ENCODE assay signal across 21 cellular contexts in the genomic region with DNA sequence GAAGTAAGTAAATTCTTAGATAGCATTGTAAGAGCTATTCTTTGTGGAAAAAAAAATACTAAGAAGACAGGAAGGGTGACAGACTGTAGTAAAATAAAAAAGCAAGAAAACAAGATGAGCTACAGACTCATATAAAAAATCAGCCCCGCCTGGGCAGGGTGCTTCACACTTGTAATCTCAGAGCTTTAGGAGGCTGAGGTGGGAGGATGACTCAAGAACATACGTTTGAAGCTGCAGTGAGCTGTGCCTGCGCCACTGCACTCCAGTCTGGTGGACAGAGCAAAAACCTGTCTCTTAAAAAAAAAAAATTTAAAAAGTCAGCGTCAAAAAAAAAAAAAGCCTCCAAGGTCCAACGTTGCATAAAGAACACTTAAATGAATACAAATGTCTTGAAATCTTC.
A peak's percentile ranks its signal among the peaks of the same experiment; 100 is the strongest.
DNase-seq lines count a peak whose midpoint lies in the region; ATAC-seq and TF ChIP-seq lines count a peak whose summit lies in the region.
"Had no signal": no experiment of that assay in that cellular context is flagged by ENCODE, and none has a peak within 500 bp of the region (broad histone marks: within the 10 kb centered on the region; RNA-seq: fewer than 3 reads in every experiment).

No MANE protein-coding gene starts in this region.

- peak overlapping the region; percentile 37 to 56 for H3K27ac ChIP-seq in uterus
- H3K27ac ChIP-seq: 22Rv1, RWPE1 had no signal

- H3K4me1 ChIP-seq in adipocyte (ENCODE audit: control insufficient read depth, insufficient read depth, low read length): peaks cover 12% of the 10 kb centered on the region
- peaks cover 0 to 4% of the 10 kb centered on the region in 2 donors for H3K4me1 ChIP-seq in uterus
- no peaks in the 10 kb centered on the region; the same call in 1 of the 2 replicates for H3K4me1 ChIP-seq in HAP-1

- no peak overlapping the region for H3K4me3 Mint-ChIP-seq in activated CD4-positive, alpha-beta T cell treated with anti-CD3 and anti-CD28 coated beads for 36 hours
- H3K4me3 Mint-ChIP-seq: B cell had no signal

- no peak overlapping the region for H3K27ac Mint-ChIP-seq in activated CD4-positive, alpha-beta T cell treated with anti-CD3 and anti-CD28 coated beads for 36 hours
- H3K27ac Mint-ChIP-seq: B cell had no signal

- H3K4me1 Mint-ChIP-seq in activated CD4-positive, alpha-beta T cell treated with anti-CD3 and anti-CD28 coated beads for 36 hours: peaks cover 1% of the 10 kb centered on the region

- ATAC-seq in activated CD4-positive, alpha-beta T cell treated with anti-CD3 and anti-CD28 coated beads for 36 hours: peak; percentile 81

- CTCF ChIA-PET in activated CD4-positive, alpha-beta T cell treated with anti-CD3 and anti-CD28 coated beads for 36 hours (lab: Charles Lee): interaction anchor here (0.8 kb wide), 1 partner anchor 474 kb away, joined by 3 read pairs; no protein-coding TSS in a partner anchor

- H3K36me3 ChIP-seq in adipocyte (ENCODE audit: control insufficient read depth, insufficient read depth, low read length, severe bottlenecking) (peaks cover 11% of the 10 kb centered on the region), uterus (no peaks in the 10 kb centered on the region), HAP-1 (replicated peaks) (peaks cover 16% of the 10 kb centered on the region)

- DNase-seq in activated CD4-positive, alpha-beta T cell treated with anti-CD3 and anti-CD28 coated beads for 36 hours: peak; percentile 44
- no peak for DNase-seq in activated CD4-positive, alpha-beta T cell treated with anti-CD3 and anti-CD28 coated beads, Interleukin-2, amount 50 U/mL, for 1 hour
- DNase-seq in adipocyte (ENCODE audit: low read depth) (peak; percentile 39), fibroblast of villous mesenchyme (ENCODE audit: low read depth) (peak; percentile 55), uterus (peak in 1 of 2 donors; percentile 28), NCI-H748 treated with DMSO at 0.1 percent for 48 hours (lab: John Stamatoyannopoulos, UW) (no peak), HAP-1 (ENCODE audit: low spot score in 2 of 2) (no peak), DMS153 (lab: John Stamatoyannopoulos, UW) (no peak)
- DNase-seq: Calu3, DND-41, KBM-7, MG63, NCI-H1105 treated with DMSO at 0.1 percent for 48 hours, NCI-H146, NCI-H2029, NCI-H446 treated with DMSO at 0.1 percent for 48 hours, NCI-H526, SHP77 had no signal

- H3K4me3 ChIP-seq in adipocyte (ENCODE audit: low read length) (no peak overlapping the region), fibroblast of villous mesenchyme (ENCODE audit: low read depth, low read length) (no peak overlapping the region), uterus (no peak overlapping the region), HAP-1 (no peak overlapping the region)
- H3K4me3 ChIP-seq: MG63 had no signal

- TF ChIP-seq POLR2A in uterus (IDR thresholded peaks at IDR 0.05): no peak

- TF ChIP-seq CTCF in fibroblast of villous mesenchyme (IDR thresholded peaks at IDR 0.05; ENCODE audit: insufficient read depth, low read depth, low read length) (no peak), uterus (IDR thresholded peaks at IDR 0.05) (no peak)

- H3K27me3 ChIP-seq in adipocyte (replicated peaks; ENCODE audit: control insufficient read depth, insufficient read depth, low read length): no peaks in the 10 kb centered on the region
- H3K27me3 ChIP-seq in uterus: no peaks in the 10 kb centered on the region
- no peaks in the 10 kb centered on the region for H3K27me3 ChIP-seq in HAP-1 (ENCODE audit: low read depth)
- H3K27me3 ChIP-seq: MG63 had no signal

- peaks cover 44% of the 10 kb centered on the region for H3K36me3 Mint-ChIP-seq in activated CD4-positive, alpha-beta T cell treated with anti-CD3 and anti-CD28 coated beads for 36 hours (ENCODE audit: low read depth)

- POLR2A ChIA-PET in activated CD4-positive, alpha-beta T cell treated with anti-CD3 and anti-CD28 coated beads for 36 hours (lab: Charles Lee): interaction anchor here (0.6 kb wide), 1 partner anchor 18 kb away, joined by 4 read pairs; no protein-coding TSS in a partner anchor

- no peaks in the 10 kb centered on the region for H3K27me3 Mint-ChIP-seq in activated CD4-positive, alpha-beta T cell treated with anti-CD3 and anti-CD28 coated beads for 36 hours
- H3K27me3 Mint-ChIP-seq: B cell had no signal

- H3K9me3 Mint-ChIP-seq in activated CD4-positive, alpha-beta T cell treated with anti-CD3 and anti-CD28 coated beads for 36 hours (ENCODE audit: low read depth): no peaks in the 10 kb centered on the region

- no peak overlapping the region for H3K9ac ChIP-seq in adipocyte (ENCODE audit: low read length)

- intact Hi-C loops in activated CD4-positive, alpha-beta T cell treated with anti-CD3 and anti-CD28 coated beads for 36 hours (cut with DNase I, micrococcal nuclease): no loop called here
- intact Hi-C loops in uterus (cut with DNase I; ENCODE audit: low total_unique reads): no loop called here

- H3K9me3 ChIP-seq in adipocyte (ENCODE audit: control insufficient read depth, low read length): no peaks in the 10 kb centered on the region
- H3K9me3 ChIP-seq in uterus: no peaks in the 10 kb centered on the region
- H3K9me3 ChIP-seq in HAP-1: no peaks in the 10 kb centered on the region
- H3K9me3 ChIP-seq: MG63 had no signal

- in situ Hi-C loops in HAP-1 (cut with MboI; ENCODE audit: low sequenced_read_pairs): no loop called here

Comparison
In these comparisons a context has a peak if more than half of its experiments do, and no peak if none do; other contexts are left out.
1. DNase-seq: peak in activated CD4-positive, alpha-beta T cell treated with anti-CD3 and anti-CD28 coated beads for 36 hours (single experiment), adipocyte (single experiment) and fibroblast of villous mesenchyme (single experiment); none in activated CD4-positive, alpha-beta T cell treated with anti-CD3 and anti-CD28 coated beads, Interleukin-2, amount 50 U/mL, for 1 hour (single experiment), NCI-H748 treated with DMSO at 0.1 percent for 48 hours (single experiment), HAP-1 (0 of 2) and DMS153 (single experiment).